Comparison of ENCODE assay signal across 1 cellular context in the genomic region with DNA sequence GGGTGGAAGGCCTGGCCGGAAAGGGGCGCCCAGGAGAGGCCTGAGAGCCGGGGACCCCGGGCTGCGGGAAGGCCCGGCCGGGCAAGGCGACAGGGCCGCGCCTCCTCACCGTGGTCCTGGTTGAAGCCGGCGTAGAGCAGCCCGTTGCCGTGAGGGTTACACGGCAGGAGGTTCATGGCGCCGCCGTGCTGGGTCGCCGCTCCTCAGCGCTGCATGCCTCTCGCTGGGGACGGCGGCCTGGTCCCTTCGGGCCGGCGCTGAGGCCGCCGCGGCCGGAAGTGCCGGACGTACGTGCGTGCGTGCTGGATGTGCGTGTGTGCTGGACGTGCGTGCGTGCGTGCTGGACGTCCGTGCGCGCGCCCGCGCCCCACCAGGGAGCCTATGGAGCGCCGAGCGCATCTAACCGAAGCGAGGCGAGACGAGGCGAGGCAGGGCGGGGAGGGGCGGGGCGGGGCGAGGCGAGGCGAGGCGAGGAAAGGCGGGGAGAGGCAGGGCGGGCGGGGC.
A peak's percentile ranks its signal among the peaks of the same experiment; 100 is the strongest.
TF ChIP-seq lines count a peak whose summit lies in the region.

Gene WDR45B (minus strand): TSS at position 280 of the 504 bp plus-strand sequence. CDS start 104 bp downstream, at position 176.

TF ChIP-seq in HepG2, 621 proteins besides CTCF, POLR2A, EP300 and RAD21 (continued from another document and continues in another):
- TF ChIP-seq, protein P1, sequence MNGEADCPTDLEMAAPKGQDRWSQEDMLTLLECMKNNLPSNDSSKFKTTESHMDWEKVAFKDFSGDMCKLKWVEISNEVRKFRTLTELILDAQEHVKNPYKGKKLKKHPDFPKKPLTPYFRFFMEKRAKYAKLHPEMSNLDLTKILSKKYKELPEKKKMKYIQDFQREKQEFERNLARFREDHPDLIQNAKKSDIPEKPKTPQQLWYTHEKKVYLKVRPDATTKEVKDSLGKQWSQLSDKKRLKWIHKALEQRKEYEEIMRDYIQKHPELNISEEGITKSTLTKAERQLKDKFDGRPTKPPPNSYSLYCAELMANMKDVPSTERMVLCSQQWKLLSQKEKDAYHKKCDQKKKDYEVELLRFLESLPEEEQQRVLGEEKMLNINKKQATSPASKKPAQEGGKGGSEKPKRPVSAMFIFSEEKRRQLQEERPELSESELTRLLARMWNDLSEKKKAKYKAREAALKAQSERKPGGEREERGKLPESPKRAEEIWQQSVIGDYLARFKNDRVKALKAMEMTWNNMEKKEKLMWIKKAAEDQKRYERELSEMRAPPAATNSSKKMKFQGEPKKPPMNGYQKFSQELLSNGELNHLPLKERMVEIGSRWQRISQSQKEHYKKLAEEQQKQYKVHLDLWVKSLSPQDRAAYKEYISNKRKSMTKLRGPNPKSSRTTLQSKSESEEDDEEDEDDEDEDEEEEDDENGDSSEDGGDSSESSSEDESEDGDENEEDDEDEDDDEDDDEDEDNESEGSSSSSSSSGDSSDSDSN (CRISPR knock-in tag; IDR thresholded peaks at IDR 0.05): peak; percentile 90; the same call in 1 of the 2 replicates
- TF ChIP-seq PAX8 (CRISPR knock-in tag; IDR thresholded peaks at IDR 0.05; ENCODE audit: borderline replicate concordance) (no peak; the same call in 1 of the 2 replicates), KDM2A (CRISPR knock-in tag; IDR thresholded peaks at IDR 0.05; ENCODE audit: borderline replicate concordance, low read depth) (peak; percentile 85), PTBP1 (IDR thresholded peaks at IDR 0.05; ENCODE audit: low read depth, low read length, poor library complexity, severe bottlenecking) (no peak), NR2F1 (CRISPR knock-in tag; IDR thresholded peaks at IDR 0.05) (no peak), RELA (CRISPR knock-in tag; IDR thresholded peaks at IDR 0.05) (peak; percentile 48), ZNF205 (CRISPR knock-in tag; IDR thresholded peaks at IDR 0.05) (peak; percentile 76), ZNF563 (CRISPR knock-in tag; IDR thresholded peaks at IDR 0.05) (peak; percentile 96), ZNF773 (CRISPR knock-in tag; IDR thresholded peaks at IDR 0.05; ENCODE audit: borderline replicate concordance) (peak; percentile 89; the same call in 1 of the 2 replicates), TAF1 (CRISPR knock-in tag; IDR thresholded peaks at IDR 0.05) (peak; percentile 95), ZNF878 (CRISPR knock-in tag; IDR thresholded peaks at IDR 0.05) (no peak), HNRNPH1 (optimal IDR thresholded peaks at IDR 0.05; ENCODE audit: low read depth, low read length) (no peak), RFX3 (CRISPR knock-in tag; IDR thresholded peaks at IDR 0.05) (no peak), ZNF841 (CRISPR knock-in tag; IDR thresholded peaks at IDR 0.05; ENCODE audit: borderline replicate concordance) (no peak), ZFP36L2 (CRISPR knock-in tag; IDR thresholded peaks at IDR 0.05) (no peak), REXO4 (CRISPR knock-in tag; IDR thresholded peaks at IDR 0.05; ENCODE audit: borderline replicate concordance) (no peak), SRSF1 (optimal IDR thresholded peaks at IDR 0.05; ENCODE audit: low read depth, low read length) (peak; percentile 8), RBM22 (optimal IDR thresholded peaks at IDR 0.05; ENCODE audit: low read length) (no peak), JDP2 (CRISPR knock-in tag; IDR thresholded peaks at IDR 0.05; ENCODE audit: borderline replicate concordance) (no peak), SMARCC2 (IDR thresholded peaks at IDR 0.05) (no peak), ZUFSP (CRISPR knock-in tag; IDR thresholded peaks at IDR 0.05; ENCODE audit: borderline replicate concordance) (no peak), PBX3 (CRISPR knock-in tag; IDR thresholded peaks at IDR 0.05; ENCODE audit: borderline replicate concordance) (no peak), NCOA5 (CRISPR knock-in tag; IDR thresholded peaks at IDR 0.05) (no peak), ZNF382 (CRISPR knock-in tag; IDR thresholded peaks at IDR 0.05; ENCODE audit: borderline replicate concordance) (no peak), ZNF746 (CRISPR knock-in tag; IDR thresholded peaks at IDR 0.05) (no peak), SATB2 (CRISPR knock-in tag; IDR thresholded peaks at IDR 0.05) (no peak), SMARCE1 (IDR thresholded peaks at IDR 0.05; ENCODE audit: borderline replicate concordance) (no peak), HNF4A (CRISPR knock-in tag; IDR thresholded peaks at IDR 0.05) (no peak), ZNF614 (CRISPR knock-in tag; IDR thresholded peaks at IDR 0.05; ENCODE audit: borderline replicate concordance) (peak; percentile 77; the same call in 1 of the 2 replicates), MED13 (CRISPR knock-in tag; IDR thresholded peaks at IDR 0.05) (no peak), ZNF605 (CRISPR knock-in tag; IDR thresholded peaks at IDR 0.05) (no peak), ZMYM4 (CRISPR knock-in tag; IDR thresholded peaks at IDR 0.05) (0 out of 2 replicates have a peak, but pooled peaks have one; percentile 65), ZNF558 (CRISPR knock-in tag; IDR thresholded peaks at IDR 0.05; ENCODE audit: borderline replicate concordance) (no peak; the same call in 1 of the 2 replicates), TGIF2 (CRISPR knock-in tag; IDR thresholded peaks at IDR 0.05) (peak; percentile 93), HDAC6 (IDR thresholded peaks at IDR 0.05; ENCODE audit: low read depth, low read length) (no peak), CBX1 (IDR thresholded peaks at IDR 0.05; ENCODE audit: low read depth) (peak; percentile 16), ZNF484 (CRISPR knock-in tag; IDR thresholded peaks at IDR 0.05; ENCODE audit: borderline replicate concordance, low read depth) (no peak), IRX3 (CRISPR knock-in tag; IDR thresholded peaks at IDR 0.05; ENCODE audit: borderline replicate concordance, low read depth) (0 out of 2 replicates have a peak, but pooled peaks have one; percentile 26), SSRP1 (CRISPR knock-in tag; IDR thresholded peaks at IDR 0.05) (no peak), ZNF724P (CRISPR knock-in tag; IDR thresholded peaks at IDR 0.05; ENCODE audit: borderline replicate concordance) (peak; percentile 82; the same call in 1 of the 2 replicates), CHD4 (IDR thresholded peaks at IDR 0.05; ENCODE audit: borderline replicate concordance, low read length) (no peak), GLI4 (CRISPR knock-in tag; IDR thresholded peaks at IDR 0.05; ENCODE audit: borderline replicate concordance) (peak; percentile 42; the same call in 1 of the 2 replicates), SOX6 (IDR thresholded peaks at IDR 0.05) (no peak), SOX6 (CRISPR knock-in tag; IDR thresholded peaks at IDR 0.05) (0 out of 2 replicates have a peak, but pooled peaks have one; percentile 31), ZNF160 (CRISPR knock-in tag; IDR thresholded peaks at IDR 0.05) (peak; percentile 92)
- TF ChIP-seq, protein P2, sequence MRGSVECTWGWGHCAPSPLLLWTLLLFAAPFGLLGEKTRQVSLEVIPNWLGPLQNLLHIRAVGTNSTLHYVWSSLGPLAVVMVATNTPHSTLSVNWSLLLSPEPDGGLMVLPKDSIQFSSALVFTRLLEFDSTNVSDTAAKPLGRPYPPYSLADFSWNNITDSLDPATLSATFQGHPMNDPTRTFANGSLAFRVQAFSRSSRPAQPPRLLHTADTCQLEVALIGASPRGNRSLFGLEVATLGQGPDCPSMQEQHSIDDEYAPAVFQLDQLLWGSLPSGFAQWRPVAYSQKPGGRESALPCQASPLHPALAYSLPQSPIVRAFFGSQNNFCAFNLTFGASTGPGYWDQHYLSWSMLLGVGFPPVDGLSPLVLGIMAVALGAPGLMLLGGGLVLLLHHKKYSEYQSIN (CRISPR knock-in tag; IDR thresholded peaks at IDR 0.05; ENCODE audit: borderline replicate concordance): no peak
- TF ChIP-seq, protein P3, sequence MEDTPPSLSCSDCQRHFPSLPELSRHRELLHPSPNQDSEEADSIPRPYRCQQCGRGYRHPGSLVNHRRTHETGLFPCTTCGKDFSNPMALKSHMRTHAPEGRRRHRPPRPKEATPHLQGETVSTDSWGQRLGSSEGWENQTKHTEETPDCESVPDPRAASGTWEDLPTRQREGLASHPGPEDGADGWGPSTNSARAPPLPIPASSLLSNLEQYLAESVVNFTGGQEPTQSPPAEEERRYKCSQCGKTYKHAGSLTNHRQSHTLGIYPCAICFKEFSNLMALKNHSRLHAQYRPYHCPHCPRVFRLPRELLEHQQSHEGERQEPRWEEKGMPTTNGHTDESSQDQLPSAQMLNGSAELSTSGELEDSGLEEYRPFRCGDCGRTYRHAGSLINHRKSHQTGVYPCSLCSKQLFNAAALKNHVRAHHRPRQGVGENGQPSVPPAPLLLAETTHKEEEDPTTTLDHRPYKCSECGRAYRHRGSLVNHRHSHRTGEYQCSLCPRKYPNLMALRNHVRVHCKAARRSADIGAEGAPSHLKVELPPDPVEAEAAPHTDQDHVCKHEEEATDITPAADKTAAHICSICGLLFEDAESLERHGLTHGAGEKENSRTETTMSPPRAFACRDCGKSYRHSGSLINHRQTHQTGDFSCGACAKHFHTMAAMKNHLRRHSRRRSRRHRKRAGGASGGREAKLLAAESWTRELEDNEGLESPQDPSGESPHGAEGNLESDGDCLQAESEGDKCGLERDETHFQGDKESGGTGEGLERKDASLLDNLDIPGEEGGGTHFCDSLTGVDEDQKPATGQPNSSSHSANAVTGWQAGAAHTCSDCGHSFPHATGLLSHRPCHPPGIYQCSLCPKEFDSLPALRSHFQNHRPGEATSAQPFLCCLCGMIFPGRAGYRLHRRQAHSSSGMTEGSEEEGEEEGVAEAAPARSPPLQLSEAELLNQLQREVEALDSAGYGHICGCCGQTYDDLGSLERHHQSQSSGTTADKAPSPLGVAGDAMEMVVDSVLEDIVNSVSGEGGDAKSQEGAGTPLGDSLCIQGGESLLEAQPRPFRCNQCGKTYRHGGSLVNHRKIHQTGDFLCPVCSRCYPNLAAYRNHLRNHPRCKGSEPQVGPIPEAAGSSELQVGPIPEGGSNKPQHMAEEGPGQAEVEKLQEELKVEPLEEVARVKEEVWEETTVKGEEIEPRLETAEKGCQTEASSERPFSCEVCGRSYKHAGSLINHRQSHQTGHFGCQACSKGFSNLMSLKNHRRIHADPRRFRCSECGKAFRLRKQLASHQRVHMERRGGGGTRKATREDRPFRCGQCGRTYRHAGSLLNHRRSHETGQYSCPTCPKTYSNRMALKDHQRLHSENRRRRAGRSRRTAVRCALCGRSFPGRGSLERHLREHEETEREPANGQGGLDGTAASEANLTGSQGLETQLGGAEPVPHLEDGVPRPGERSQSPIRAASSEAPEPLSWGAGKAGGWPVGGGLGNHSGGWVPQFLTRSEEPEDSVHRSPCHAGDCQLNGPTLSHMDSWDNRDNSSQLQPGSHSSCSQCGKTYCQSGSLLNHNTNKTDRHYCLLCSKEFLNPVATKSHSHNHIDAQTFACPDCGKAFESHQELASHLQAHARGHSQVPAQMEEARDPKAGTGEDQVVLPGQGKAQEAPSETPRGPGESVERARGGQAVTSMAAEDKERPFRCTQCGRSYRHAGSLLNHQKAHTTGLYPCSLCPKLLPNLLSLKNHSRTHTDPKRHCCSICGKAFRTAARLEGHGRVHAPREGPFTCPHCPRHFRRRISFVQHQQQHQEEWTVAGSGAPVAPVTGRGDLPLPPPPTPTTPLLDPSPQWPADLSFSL (CRISPR knock-in tag; IDR thresholded peaks at IDR 0.05): no peak
- TF ChIP-seq, protein P4, sequence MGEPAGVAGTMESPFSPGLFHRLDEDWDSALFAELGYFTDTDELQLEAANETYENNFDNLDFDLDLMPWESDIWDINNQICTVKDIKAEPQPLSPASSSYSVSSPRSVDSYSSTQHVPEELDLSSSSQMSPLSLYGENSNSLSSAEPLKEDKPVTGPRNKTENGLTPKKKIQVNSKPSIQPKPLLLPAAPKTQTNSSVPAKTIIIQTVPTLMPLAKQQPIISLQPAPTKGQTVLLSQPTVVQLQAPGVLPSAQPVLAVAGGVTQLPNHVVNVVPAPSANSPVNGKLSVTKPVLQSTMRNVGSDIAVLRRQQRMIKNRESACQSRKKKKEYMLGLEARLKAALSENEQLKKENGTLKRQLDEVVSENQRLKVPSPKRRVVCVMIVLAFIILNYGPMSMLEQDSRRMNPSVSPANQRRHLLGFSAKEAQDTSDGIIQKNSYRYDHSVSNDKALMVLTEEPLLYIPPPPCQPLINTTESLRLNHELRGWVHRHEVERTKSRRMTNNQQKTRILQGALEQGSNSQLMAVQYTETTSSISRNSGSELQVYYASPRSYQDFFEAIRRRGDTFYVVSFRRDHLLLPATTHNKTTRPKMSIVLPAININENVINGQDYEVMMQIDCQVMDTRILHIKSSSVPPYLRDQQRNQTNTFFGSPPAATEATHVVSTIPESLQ (CRISPR knock-in tag; conservative IDR thresholded peaks at IDR 0.05): no peak; the same call in 1 of the 2 replicates
- TF ChIP-seq, protein P5, sequence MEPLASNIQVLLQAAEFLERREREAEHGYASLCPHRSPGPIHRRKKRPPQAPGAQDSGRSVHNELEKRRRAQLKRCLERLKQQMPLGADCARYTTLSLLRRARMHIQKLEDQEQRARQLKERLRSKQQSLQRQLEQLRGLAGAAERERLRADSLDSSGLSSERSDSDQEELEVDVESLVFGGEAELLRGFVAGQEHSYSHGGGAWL (CRISPR knock-in tag; IDR thresholded peaks at IDR 0.05): peak; percentile 87
- TF ChIP-seq, protein P6, sequence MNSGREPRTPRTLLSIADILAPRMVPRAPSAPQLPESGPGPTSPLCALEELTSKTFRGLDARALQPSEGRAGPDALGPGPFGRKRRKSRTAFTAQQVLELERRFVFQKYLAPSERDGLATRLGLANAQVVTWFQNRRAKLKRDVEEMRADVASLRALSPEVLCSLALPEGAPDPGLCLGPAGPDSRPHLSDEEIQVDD (CRISPR knock-in tag; IDR thresholded peaks at IDR 0.05; ENCODE audit: borderline replicate concordance): no peak; the same call in 1 of the 2 replicates
